In the genomic region with DNA sequence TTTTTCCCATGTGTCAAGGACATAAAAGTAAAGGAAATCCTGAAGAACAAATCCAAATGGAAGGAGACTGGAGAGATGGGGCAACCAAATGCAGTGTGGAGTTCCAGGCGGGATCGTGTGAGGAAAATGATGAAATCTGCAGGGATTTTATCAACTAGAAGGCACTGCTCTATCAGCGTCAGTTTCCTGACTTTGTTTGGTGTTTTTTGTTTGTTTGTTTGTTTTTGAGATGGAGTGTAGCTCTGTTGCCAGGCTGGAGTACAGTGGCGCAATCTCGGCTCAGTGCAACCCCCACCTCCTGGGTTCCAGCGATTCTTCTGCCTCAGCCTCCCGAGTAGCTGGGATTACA, we compare ENCODE assay signal across 37 cellular contexts. TPM values are rescaled to one million over a fixed set of nuclear protein-coding genes. Genes with fewer than 3 reads are reported as not detected.
"Had no signal": no experiment of that assay in that cellular context is flagged by ENCODE, and none has a peak within 500 bp of the region (broad histone marks: within the 10 kb centered on the region; RNA-seq: fewer than 3 reads in every experiment).

No MANE protein-coding gene starts in this region.

- H3K27ac ChIP-seq: ascending aorta, breast epithelium, cardiac muscle cell, epithelial cell of prostate, esophagus squamous epithelium, gastroesophageal sphincter, heart right ventricle, WERI-Rb-1 had no signal

- H3K36me3 ChIP-seq: ascending aorta, breast epithelium, cardiac muscle cell, esophagus squamous epithelium, gastroesophageal sphincter, heart right ventricle, WERI-Rb-1 had no signal

- H3K9me3 Mint-ChIP-seq: activated CD4-positive, alpha-beta memory T cell treated with anti-CD3 and anti-CD28 coated beads, Interleukin-2, amount 10 ng/mL, durations not matched to agents 7 days and 5 days; activated CD4-positive, alpha-beta T cell treated with anti-CD3 and anti-CD28 coated beads, Interleukin-2, amount 10 ng/mL, durations not matched to agents 7 days and 5 days; activated naive CD4-positive, alpha-beta T cell treated with anti-CD3 and anti-CD28 coated beads, Interleukin-2, amount 10 ng/mL, durations not matched to agents 7 days and 5 days; activated naive CD4-positive, alpha-beta T cell treated with anti-CD3 and anti-CD28 coated beads, Interleukin-2, amount 50 U/mL, for 72 hours; activated T-cell treated with anti-CD3 and anti-CD28 coated beads, Interleukin-2, amount 50 U/mL, for 24 hours; effector memory CD8-positive, alpha-beta T cell; T-helper 2 cell treated with Interferon-gamma antibody and Interleukin-4, amounts not matched to agents 5 μg/mL and 100 μg/mL, for 36 hours had no signal

- H3K4me1 ChIP-seq: ascending aorta, breast epithelium, gastroesophageal sphincter, heart right ventricle had no signal

- H3K27ac Mint-ChIP-seq: activated CD4-positive, alpha-beta memory T cell treated with anti-CD3 and anti-CD28 coated beads, Interleukin-2, amount 10 ng/mL, durations not matched to agents 7 days and 5 days; activated CD4-positive, alpha-beta T cell treated with anti-CD3 and anti-CD28 coated beads for 36 hours; activated CD4-positive, alpha-beta T cell treated with anti-CD3 and anti-CD28 coated beads, Interleukin-2, amount 10 ng/mL, durations not matched to agents 7 days and 5 days; activated naive CD4-positive, alpha-beta T cell treated with anti-CD3 and anti-CD28 coated beads, Interleukin-2, amount 10 ng/mL, durations not matched to agents 7 days and 5 days; activated naive CD4-positive, alpha-beta T cell treated with anti-CD3 and anti-CD28 coated beads, Interleukin-2, amount 50 U/mL, for 72 hours; activated naive CD8-positive, alpha-beta T cell treated with anti-CD3 and anti-CD28 coated beads, Interleukin-2, amount 10 ng/mL, durations not matched to agents 7 days and 5 days; activated T-cell treated with anti-CD3 and anti-CD28 coated beads, Interleukin-2, amount 50 U/mL, for 24 hours; activated T-cell treated with anti-CD3 and anti-CD28 coated beads, Interleukin-2, amount 50 U/mL, for 72 hours; brain; effector memory CD8-positive, alpha-beta T cell; T-helper 2 cell treated with Interferon-gamma antibody and Interleukin-4, amounts not matched to agents 5 μg/mL and 100 μg/mL, for 36 hours had no signal

- H3K4me3 Mint-ChIP-seq: activated CD4-positive, alpha-beta memory T cell treated with anti-CD3 and anti-CD28 coated beads, Interleukin-2, amount 10 ng/mL, durations not matched to agents 7 days and 5 days; activated CD4-positive, alpha-beta T cell treated with anti-CD3 and anti-CD28 coated beads for 36 hours; activated CD4-positive, alpha-beta T cell treated with anti-CD3 and anti-CD28 coated beads, Interleukin-2, amount 10 ng/mL, durations not matched to agents 7 days and 5 days; activated naive CD4-positive, alpha-beta T cell treated with anti-CD3 and anti-CD28 coated beads, Interleukin-2, amount 10 ng/mL, durations not matched to agents 7 days and 5 days; activated naive CD8-positive, alpha-beta T cell treated with anti-CD3 and anti-CD28 coated beads, Interleukin-2, amount 10 ng/mL, durations not matched to agents 7 days and 5 days; activated T-cell treated with anti-CD3 and anti-CD28 coated beads, Interleukin-2, amount 50 U/mL, for 24 hours; activated T-cell treated with anti-CD3 and anti-CD28 coated beads, Interleukin-2, amount 50 U/mL, for 72 hours; brain; effector memory CD8-positive, alpha-beta T cell; T-helper 17 cell; T-helper 2 cell treated with Interferon-gamma antibody and Interleukin-4, amounts not matched to agents 5 μg/mL and 100 μg/mL, for 36 hours had no signal

- FAIRE-seq: endothelial cell of umbilical vein had no signal

- H3K36me3 Mint-ChIP-seq: activated naive CD4-positive, alpha-beta T cell treated with anti-CD3 and anti-CD28 coated beads, Interleukin-2, amount 10 ng/mL, durations not matched to agents 7 days and 5 days; activated naive CD4-positive, alpha-beta T cell treated with anti-CD3 and anti-CD28 coated beads, Interleukin-2, amount 50 U/mL, for 72 hours; brain had no signal

- H3K27me3 ChIP-seq: ascending aorta, breast epithelium had no signal

- H3K4me1 Mint-ChIP-seq: activated CD4-positive, alpha-beta T cell treated with anti-CD3 and anti-CD28 coated beads for 36 hours; brain had no signal

- H3K9me3 ChIP-seq: breast epithelium, esophagus squamous epithelium, gastroesophageal sphincter had no signal

- H3K4me3 ChIP-seq: ascending aorta, breast epithelium, cardiac muscle cell, esophagus squamous epithelium, gastroesophageal sphincter, heart right ventricle had no signal

- ATAC-seq: activated CD4-positive, alpha-beta T cell treated with anti-CD3 and anti-CD28 coated beads for 36 hours; activated naive CD4-positive, alpha-beta T cell treated with anti-CD3 and anti-CD28 coated beads, Interleukin-2, amount 50 U/mL, for 72 hours; activated T-cell treated with anti-CD3 and anti-CD28 coated beads, Interleukin-2, amount 50 U/mL, for 72 hours; effector memory CD8-positive, alpha-beta T cell; gastroesophageal sphincter; heart right ventricle; T-helper 17 cell had no signal

- DNase-seq: activated CD4-positive, alpha-beta memory T cell treated with anti-CD3 and anti-CD28 coated beads, Interleukin-2, amount 10 ng/mL, durations not matched to agents 7 days and 5 days; activated CD4-positive, alpha-beta T cell treated with anti-CD3 and anti-CD28 coated beads for 36 hours; activated CD4-positive, alpha-beta T cell treated with anti-CD3 and anti-CD28 coated beads, Interleukin-2, amount 10 ng/mL, durations not matched to agents 7 days and 5 days; activated CD4-positive, alpha-beta T cell treated with anti-CD3 and anti-CD28 coated beads, Interleukin-2, amount 50 U/mL, for 4 hours; activated CD4-positive, CD25-positive, alpha-beta regulatory T cell; activated CD4-positive, CD25-positive, alpha-beta regulatory T cell treated with anti-CD3 and anti-CD28 coated beads, Interleukin-2, amount 50 U/mL, for 72 hours; activated gamma-delta T cell; activated naive CD4-positive, alpha-beta T cell; activated naive CD4-positive, alpha-beta T cell treated with anti-CD3 and anti-CD28 coated beads, Interleukin-2, amount 10 ng/mL, durations not matched to agents 7 days and 5 days; activated naive CD8-positive, alpha-beta T cell treated with anti-CD3 and anti-CD28 coated beads, Interleukin-2, amount 10 ng/mL, durations not matched to agents 7 days and 5 days; activated T-cell treated with anti-CD3 and anti-CD28 coated beads for 4 hours; activated T-cell treated with anti-CD3 and anti-CD28 coated beads, Interleukin-2, amount 50 U/mL, for 24 hours; activated T-cell treated with anti-CD3 and anti-CD28 coated beads, Interleukin-2, amount 50 U/mL, for 72 hours; central memory CD4-positive, alpha-beta T cell; cerebellar nuclear complex; cortex of kidney; dermis blood vessel endothelial cell; effector CD4-positive, alpha-beta T cell; effector memory CD8-positive, alpha-beta T cell; esophagus squamous epithelium; foreskin melanocyte; heart right ventricle; T-helper 1 cell; T-helper 17 cell; T1000; WERI-Rb-1 had no signal

RNA-seq across cellular contexts. Expression of gene GPR132, which starts 43.3 kb away (rescaled TPM):
- total RNA-seq: ascending aorta, endothelial cell of umbilical vein, fibroblast of villous mesenchyme had no signal
- polyA plus RNA-seq: endothelial cell of umbilical vein, fibroblast of lung had no signal
